33 cellular contexts compared by ENCODE assay signal in the genomic region with DNA sequence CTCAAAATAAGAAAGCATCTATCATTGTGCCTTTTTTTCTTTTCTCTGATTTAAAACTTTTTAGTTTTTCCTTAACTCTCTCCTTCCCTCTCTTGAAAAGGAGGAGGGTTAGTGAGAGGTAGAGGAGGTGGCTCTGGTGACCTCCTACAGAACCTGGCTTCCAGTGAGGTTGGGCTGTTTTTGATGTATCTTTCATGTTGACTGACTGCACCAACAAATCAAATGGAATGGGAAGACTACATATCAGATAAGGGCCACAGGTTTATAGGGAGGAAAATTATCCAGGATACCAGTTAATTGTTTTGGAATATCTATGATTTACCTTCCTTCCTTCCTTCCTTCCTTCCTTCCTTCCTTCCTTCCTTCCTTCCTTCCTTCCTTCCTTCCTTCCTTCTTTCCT.
"Had no signal": no experiment of that assay in that cellular context is flagged by ENCODE, and none has a peak within 500 bp of the region (broad histone marks: within the 10 kb centered on the region; RNA-seq: fewer than 3 reads in every experiment).

No MANE protein-coding gene starts in this region.

- H3K9me3 ChIP-seq: ascending aorta had no signal

- H3K36me3 ChIP-seq: cardiac muscle cell had no signal

- H3K27ac Mint-ChIP-seq: activated B cell treated with CpG ODN at 0.5 μM for 24 hours; activated CD4-positive, alpha-beta memory T cell treated with anti-CD3 and anti-CD28 coated beads for 36 hours; activated CD4-positive, alpha-beta T cell treated with anti-CD3 and anti-CD28 coated beads, Interleukin-2, amount 10 ng/mL, durations not matched to agents 24 days and 14 days; activated CD8-positive, alpha-beta memory T cell treated with anti-CD3 and anti-CD28 coated beads, Interleukin-2, amount 10 ng/mL, durations not matched to agents 7 days and 5 days; activated CD8-positive, alpha-beta T cell treated with anti-CD3 and anti-CD28 coated beads, Interleukin-2, amount 10 ng/mL, durations not matched to agents 7 days and 5 days; activated naive CD4-positive, alpha-beta T cell treated with anti-CD3 and anti-CD28 coated beads, Interleukin-2, amount 10 ng/mL, durations not matched to agents 7 days and 5 days; activated naive CD4-positive, alpha-beta T cell treated with anti-CD3 and anti-CD28 coated beads, Interleukin-2, amount 50 U/mL, for 24 hours; activated naive CD8-positive, alpha-beta T cell; activated naive CD8-positive, alpha-beta T cell treated with anti-CD3 and anti-CD28 coated beads, Interleukin-2, amount 10 ng/mL, durations not matched to agents 7 days and 5 days; activated naive CD8-positive, alpha-beta T cell treated with anti-CD3 and anti-CD28 coated beads, Interleukin-2, amount 50 U/mL, for 24 hours; activated T-cell treated with anti-CD3 and anti-CD28 coated beads, Interleukin-2, amount 50 U/mL, for 24 hours; activated T-helper 2 cell treated with anti-CD3 and anti-CD28 coated beads, Interferon-gamma antibody, Interleukin-2, Interleukin-4, amounts not matched to agents 10 μg/mL and 5 μg/mL and 100 μg/mL, durations not matched to agents 14 hours and 24 hours and 36 hours; T-cell; T-helper 17 cell had no signal

- H3K27me3 Mint-ChIP-seq: activated B cell treated with CpG ODN at 0.5 μM for 24 hours; activated CD4-positive, alpha-beta memory T cell treated with anti-CD3 and anti-CD28 coated beads for 36 hours; activated CD4-positive, alpha-beta T cell treated with anti-CD3 and anti-CD28 coated beads, Interleukin-2, amount 10 ng/mL, durations not matched to agents 24 days and 14 days; activated CD8-positive, alpha-beta memory T cell treated with anti-CD3 and anti-CD28 coated beads, Interleukin-2, amount 10 ng/mL, durations not matched to agents 7 days and 5 days; activated naive CD4-positive, alpha-beta T cell treated with anti-CD3 and anti-CD28 coated beads, Interleukin-2, amount 10 ng/mL, durations not matched to agents 7 days and 5 days; activated naive CD4-positive, alpha-beta T cell treated with anti-CD3 and anti-CD28 coated beads, Interleukin-2, amount 50 U/mL, for 24 hours; activated naive CD8-positive, alpha-beta T cell; activated naive CD8-positive, alpha-beta T cell treated with anti-CD3 and anti-CD28 coated beads, Interleukin-2, amount 10 ng/mL, durations not matched to agents 7 days and 5 days; activated naive CD8-positive, alpha-beta T cell treated with anti-CD3 and anti-CD28 coated beads, Interleukin-2, amount 50 U/mL, for 24 hours; activated T-cell treated with anti-CD3 and anti-CD28 coated beads, Interleukin-2, amount 50 U/mL, for 24 hours; brain; central memory CD8-positive, alpha-beta T cell; T-cell; T-helper 17 cell had no signal

- H3K4me3 ChIP-seq: ascending aorta, cardiac muscle cell had no signal

- H3K9me3 Mint-ChIP-seq: activated CD4-positive, alpha-beta T cell treated with anti-CD3 and anti-CD28 coated beads, Interleukin-2, amount 10 ng/mL, durations not matched to agents 24 days and 14 days; activated naive CD4-positive, alpha-beta T cell treated with anti-CD3 and anti-CD28 coated beads, Interleukin-2, amount 10 ng/mL, durations not matched to agents 7 days and 5 days; activated naive CD4-positive, alpha-beta T cell treated with anti-CD3 and anti-CD28 coated beads, Interleukin-2, amount 50 U/mL, for 24 hours; activated naive CD8-positive, alpha-beta T cell treated with anti-CD3 and anti-CD28 coated beads, Interleukin-2, amount 10 ng/mL, durations not matched to agents 7 days and 5 days; activated naive CD8-positive, alpha-beta T cell treated with anti-CD3 and anti-CD28 coated beads, Interleukin-2, amount 50 U/mL, for 24 hours; activated T-helper 2 cell treated with anti-CD3 and anti-CD28 coated beads, Interferon-gamma antibody, Interleukin-2, Interleukin-4, amounts not matched to agents 10 μg/mL and 5 μg/mL and 100 μg/mL, durations not matched to agents 14 hours and 24 hours and 36 hours; central memory CD8-positive, alpha-beta T cell had no signal

- DNase-seq: activated B cell treated with CpG ODN at 0.5 μM for 24 hours; activated CD4-positive, alpha-beta memory T cell treated with anti-CD3 and anti-CD28 coated beads for 36 hours; activated CD4-positive, alpha-beta T cell treated with anti-CD3 and anti-CD28 coated beads for 4 hours; activated CD4-positive, alpha-beta T cell treated with anti-CD3 and anti-CD28 coated beads, Interleukin-2, amount 10 ng/mL, durations not matched to agents 24 days and 14 days; activated CD4-positive, alpha-beta T cell treated with anti-CD3 and anti-CD28 coated beads, Interleukin-2, amount 50 U/mL, for 1 hour; activated CD4-positive, alpha-beta T cell treated with anti-CD3 and anti-CD28 coated beads, Interleukin-2, amount 50 U/mL, for 4 hours; activated CD4-positive, CD25-positive, alpha-beta regulatory T cell treated with anti-CD3 and anti-CD28 coated beads, Interleukin-2, amount 50 U/mL, for 72 hours; activated CD8-positive, alpha-beta memory T cell treated with anti-CD3 and anti-CD28 coated beads for 24 hours; activated CD8-positive, alpha-beta memory T cell treated with anti-CD3 and anti-CD28 coated beads, Interleukin-2, amount 10 ng/mL, durations not matched to agents 7 days and 5 days; activated CD8-positive, alpha-beta memory T cell treated with anti-CD3 and anti-CD28 coated beads, Interleukin-2, amount 50 U/mL, for 48 hours; activated CD8-positive, alpha-beta T cell treated with anti-CD3 and anti-CD28 coated beads, Interleukin-2, amount 10 ng/mL, durations not matched to agents 7 days and 5 days; activated effector memory CD4-positive, alpha-beta T cell treated with Interleukin-2 at 50 U/mL for 16 hours; activated gamma-delta T cell; activated naive CD4-positive, alpha-beta T cell treated with anti-CD3 and anti-CD28 coated beads, Interleukin-2, amount 10 ng/mL, durations not matched to agents 7 days and 5 days; activated naive CD4-positive, alpha-beta T cell treated with Interleukin-2 at 50 U/mL for 16 hours; activated naive CD8-positive, alpha-beta T cell treated with anti-CD3 and anti-CD28 coated beads, Interleukin-2, amount 10 ng/mL, durations not matched to agents 7 days and 5 days; activated naive CD8-positive, alpha-beta T cell treated with anti-CD3 and anti-CD28 coated beads, Interleukin-2, amount 50 U/mL, for 24 hours; activated T-cell treated with anti-CD3 and anti-CD28 coated beads, Interleukin-2, amount 50 U/mL, for 24 hours; activated T-cell treated with anti-CD3 and anti-CD28 coated beads, Interleukin-2, amount 50 U/mL, for 48 hours; amygdala; anterior cingulate cortex; caudate nucleus; cerebellar nuclear complex; T-cell; T-helper 17 cell had no signal

- H3K27ac ChIP-seq: ascending aorta, cardiac muscle cell, VCaP had no signal

- H3K4me3 Mint-ChIP-seq: activated B cell treated with CpG ODN at 0.5 μM for 24 hours; activated CD4-positive, alpha-beta memory T cell treated with anti-CD3 and anti-CD28 coated beads for 36 hours; activated CD4-positive, alpha-beta T cell treated with anti-CD3 and anti-CD28 coated beads, Interleukin-2, amount 10 ng/mL, durations not matched to agents 24 days and 14 days; activated CD8-positive, alpha-beta memory T cell treated with anti-CD3 and anti-CD28 coated beads, Interleukin-2, amount 10 ng/mL, durations not matched to agents 7 days and 5 days; activated CD8-positive, alpha-beta T cell treated with anti-CD3 and anti-CD28 coated beads, Interleukin-2, amount 10 ng/mL, durations not matched to agents 7 days and 5 days; activated naive CD4-positive, alpha-beta T cell treated with anti-CD3 and anti-CD28 coated beads, Interleukin-2, amount 10 ng/mL, durations not matched to agents 7 days and 5 days; activated naive CD4-positive, alpha-beta T cell treated with anti-CD3 and anti-CD28 coated beads, Interleukin-2, amount 50 U/mL, for 24 hours; activated naive CD8-positive, alpha-beta T cell; activated naive CD8-positive, alpha-beta T cell treated with anti-CD3 and anti-CD28 coated beads, Interleukin-2, amount 10 ng/mL, durations not matched to agents 7 days and 5 days; activated naive CD8-positive, alpha-beta T cell treated with anti-CD3 and anti-CD28 coated beads, Interleukin-2, amount 50 U/mL, for 24 hours; activated T-cell treated with anti-CD3 and anti-CD28 coated beads, Interleukin-2, amount 50 U/mL, for 24 hours; brain; central memory CD8-positive, alpha-beta T cell; T-cell; T-helper 17 cell had no signal

- H3K4me1 Mint-ChIP-seq: activated CD4-positive, alpha-beta T cell treated with anti-CD3 and anti-CD28 coated beads, Interleukin-2, amount 10 ng/mL, durations not matched to agents 24 days and 14 days; activated CD8-positive, alpha-beta memory T cell treated with anti-CD3 and anti-CD28 coated beads, Interleukin-2, amount 10 ng/mL, durations not matched to agents 7 days and 5 days; activated naive CD4-positive, alpha-beta T cell treated with anti-CD3 and anti-CD28 coated beads, Interleukin-2, amount 10 ng/mL, durations not matched to agents 7 days and 5 days; activated naive CD4-positive, alpha-beta T cell treated with anti-CD3 and anti-CD28 coated beads, Interleukin-2, amount 50 U/mL, for 24 hours; activated naive CD8-positive, alpha-beta T cell treated with anti-CD3 and anti-CD28 coated beads, Interleukin-2, amount 50 U/mL, for 24 hours; central memory CD8-positive, alpha-beta T cell; T-cell had no signal
